Comparison of ENCODE assay signal across 16 cellular contexts in genomic region chr4:126458993-126459392, GRCh38.
"Had no signal": no experiment of that assay in that cellular context is flagged by ENCODE, and none has a peak within 500 bp of the region (broad histone marks: within the 10 kb centered on the region; RNA-seq: fewer than 3 reads in every experiment).

No MANE protein-coding gene starts in this region.

- H3K27me3 ChIP-seq: adrenal gland, heart left ventricle, transverse colon had no signal

- H3K9me3 ChIP-seq: adrenal gland, heart left ventricle, mucosa of descending colon, transverse colon had no signal

- H3K4me1 Mint-ChIP-seq: activated naive CD4-positive, alpha-beta T cell treated with anti-CD3 and anti-CD28 coated beads, Interleukin-2, amount 10 ng/mL, durations not matched to agents 7 days and 5 days; naive thymus-derived CD8-positive, alpha-beta T cell; stimulated activated naive B cell treated with anti-CD40 and anti-IgM and Interleukin-4, amounts not matched to agents 10 μg/mL and 1 μg/mL and 100 μg/mL, for 72 hours had no signal

- H3K4me3 ChIP-seq: adrenal gland, heart left ventricle, mucosa of descending colon, transverse colon had no signal

- H3K4me3 Mint-ChIP-seq: activated naive CD4-positive, alpha-beta T cell treated with anti-CD3 and anti-CD28 coated beads, Interleukin-2, amount 10 ng/mL, durations not matched to agents 7 days and 5 days; naive thymus-derived CD8-positive, alpha-beta T cell; stimulated activated naive B cell treated with anti-CD40 and anti-IgM and Interleukin-4, amounts not matched to agents 10 μg/mL and 1 μg/mL and 100 μg/mL, for 72 hours had no signal

- H3K27me3 Mint-ChIP-seq: activated naive CD4-positive, alpha-beta T cell treated with anti-CD3 and anti-CD28 coated beads, Interleukin-2, amount 10 ng/mL, durations not matched to agents 7 days and 5 days; naive thymus-derived CD8-positive, alpha-beta T cell; stimulated activated naive B cell treated with anti-CD40 and anti-IgM and Interleukin-4, amounts not matched to agents 10 μg/mL and 1 μg/mL and 100 μg/mL, for 72 hours had no signal

- H3K36me3 ChIP-seq: adrenal gland, heart left ventricle, transverse colon had no signal

- H3K27ac Mint-ChIP-seq: activated naive CD4-positive, alpha-beta T cell treated with anti-CD3 and anti-CD28 coated beads, Interleukin-2, amount 10 ng/mL, durations not matched to agents 7 days and 5 days; activated T-helper 2 cell treated with anti-CD3 and anti-CD28 coated beads, Interferon-gamma antibody, Interleukin-2, Interleukin-4, amounts not matched to agents 10 μg/mL and 5 μg/mL and 100 μg/mL, durations not matched to agents 14 hours and 24 hours and 36 hours; naive thymus-derived CD8-positive, alpha-beta T cell; stimulated activated naive B cell treated with anti-CD40 and anti-IgM and Interleukin-4, amounts not matched to agents 10 μg/mL and 1 μg/mL and 100 μg/mL, for 72 hours had no signal

- DNase-seq: activated CD4-positive, alpha-beta T cell treated with anti-CD3 and anti-CD28 coated beads for 48 hours; activated naive CD4-positive, alpha-beta T cell treated with anti-CD3 and anti-CD28 coated beads, Interleukin-2, amount 10 ng/mL, durations not matched to agents 7 days and 5 days; adrenal gland; caudate nucleus; cortex of kidney; effector memory CD4-positive, alpha-beta T cell; heart left ventricle; left colon; mucosa of descending colon; naive thymus-derived CD8-positive, alpha-beta T cell; right cardiac atrium; stimulated activated CD4-positive, alpha-beta T cell treated with anti-CD3 and anti-CD28 coated beads, Interleukin-1b, Interleukin-23, amount 100 ng/mL, for 48 hours; stimulated activated naive B cell treated with anti-CD40 and anti-IgM and Interleukin-4, amounts not matched to agents 10 μg/mL and 1 μg/mL and 100 μg/mL, for 72 hours; substantia nigra; transverse colon had no signal

- H3K9me3 Mint-ChIP-seq: activated naive CD4-positive, alpha-beta T cell treated with anti-CD3 and anti-CD28 coated beads, Interleukin-2, amount 10 ng/mL, durations not matched to agents 7 days and 5 days had no signal

- H3K36me3 Mint-ChIP-seq: activated naive CD4-positive, alpha-beta T cell treated with anti-CD3 and anti-CD28 coated beads, Interleukin-2, amount 10 ng/mL, durations not matched to agents 7 days and 5 days; naive thymus-derived CD8-positive, alpha-beta T cell; stimulated activated naive B cell treated with anti-CD40 and anti-IgM and Interleukin-4, amounts not matched to agents 10 μg/mL and 1 μg/mL and 100 μg/mL, for 72 hours had no signal
